8 cellular contexts compared by ENCODE assay signal in genomic region chr12:94460594-94460959, GRCh38. TPM values are rescaled to one million over a fixed set of nuclear protein-coding genes. Genes with fewer than 3 reads are reported as not detected.
DNase-seq lines count a peak whose midpoint lies in the region; ATAC-seq, FAIRE-seq and TF ChIP-seq lines count a peak whose summit lies in the region.

No MANE protein-coding gene starts in this region.

- no peaks in the 10 kb centered on the region for H3K36me3 ChIP-seq in body of pancreas (replicated peaks in 1 of 2; ENCODE audit: insufficient read depth in 1 of 2, low read depth in 2 of 2)

- CTCF ChIA-PET in A549 (lab: Yijun Ruan, JAX), result interaction anchor here (0.7 kb wide), 1 partner anchor 314 kb away, joined by 3 read pairs; no protein-coding TSS in a partner anchor

- H3K27ac ChIP-seq in A549, result peak overlapping the region; percentile 87 to 93
- H3K27ac ChIP-seq in body of pancreas, result peak overlapping the region in 3 of 4 donors; percentile 85 to 93 (median 91)

- peaks cover 2% of the 10 kb centered on the region for H3K27me3 Mint-ChIP-seq in mesothelial cell of epicardium (ENCODE audit: low read depth)

- WGBS in A549 (ENCODE audit: missing lambda C conversion rate), result 41% methylated on average over 6 of the region's 6 CpGs
- 15 to 17% methylated on average over 6 of the region's 6 CpGs for WGBS in body of pancreas, 2 donors

- H3K4me3 ChIP-seq in A549, result peak overlapping the region; percentile 76
- H3K4me3 ChIP-seq in body of pancreas, result peak overlapping the region in 1 of 2 donors; percentile 44

- H3K36me3 Mint-ChIP-seq in mesothelial cell of epicardium, result peaks cover 2% of the 10 kb centered on the region

- no peaks in the 10 kb centered on the region for H3K27me3 ChIP-seq in body of pancreas

- H3K9me3 ChIP-seq in A549 (no peaks in the 10 kb centered on the region), body of pancreas (no peaks in the 10 kb centered on the region)

- H3K4me1 ChIP-seq in A549 (peaks cover 8% of the 10 kb centered on the region; the same call in 2 of the 3 replicates), body of pancreas (peaks cover 26% of the 10 kb centered on the region)

- intact Hi-C loops in body of pancreas (cut with DNase I), result no loop called here

- H3K27ac Mint-ChIP-seq in mesothelial cell of epicardium, result peak overlapping the region; percentile 97

- POLR2A ChIA-PET in A549 (lab: Yijun Ruan, JAX), result no interaction called here

- TF ChIP-seq CTCF in A549 (IDR thresholded peaks at IDR 0.05) (no peak), body of pancreas (IDR thresholded peaks at IDR 0.05) (no peak), mesothelial cell of epicardium (IDR thresholded peaks at IDR 0.05; ENCODE audit: unreplicated experiment) (no peak)

- TF ChIP-seq POLR2A in A549 (IDR thresholded peaks at IDR 0.05; ENCODE audit: low read length) (no peak), body of pancreas (IDR thresholded peaks at IDR 0.05) (no peak)

- H3K9me3 Mint-ChIP-seq in mesothelial cell of epicardium, result no peaks in the 10 kb centered on the region

- ATAC-seq in A549 (no peak), HG03439 (IDR thresholded peaks at IDR 0.05; ENCODE audit: unreplicated experiment) (peak; percentile 3), body of pancreas (no peak), HG03460 (IDR thresholded peaks at IDR 0.05; ENCODE audit: unreplicated experiment) (no peak)

- peak overlapping the region; percentile 92 for H3K4me3 Mint-ChIP-seq in mesothelial cell of epicardium

- peak overlapping the region; percentile 82 for H3K4me2 ChIP-seq in A549

- no peak for TF ChIP-seq RAD21 in A549 (conservative IDR thresholded peaks at IDR 0.05 in 1 of 2, IDR thresholded peaks at IDR 0.05 in 1 of 2)

- no peak for FAIRE-seq in A549 (lab: Jason Lieb, UNC)
- FAIRE-seq in HTR-8/SVneo (lab: Jason Lieb, UNC), result no peak

- DNase-seq in A549 (ENCODE audit: low read depth in 1 of 2, low spot score in 1 of 2), result no peak
- no peak for DNase-seq in body of pancreas
- DNase-seq in mesothelial cell of epicardium (ENCODE audit: low spot score in 2 of 2, unreplicated experiment in 2 of 2), result no peak
- DNase-seq in HTR-8/SVneo (ENCODE audit: insufficient read length, low spot score), result no peak
- DNase-seq in effector CD8-positive, alpha-beta T cell (lab: John Stamatoyannopoulos, UW), result no peak
- DNase-seq in NCI-H128 (lab: John Stamatoyannopoulos, UW; ENCODE audit: unreplicated experiment), result no peak

- peaks cover 27% of the 10 kb centered on the region for H3K4me1 Mint-ChIP-seq in mesothelial cell of epicardium

- TF ChIP-seq EP300 in A549 (IDR thresholded peaks at IDR 0.05), result no peak

TF ChIP-seq in A549, 52 proteins besides CTCF, POLR2A, EP300 and RAD21:
- TF ChIP-seq RFX5 (IDR thresholded peaks at IDR 0.05) (no peak), JUN (IDR thresholded peaks at IDR 0.05) (no peak), POLR2AphosphoS2 (conservative IDR thresholded peaks at IDR 0.05; ENCODE audit: low read length) (no peak), HMGXB4 (CRISPR knock-in tag; IDR thresholded peaks at IDR 0.05; ENCODE audit: borderline replicate concordance) (no peak), NR3C1 (IDR thresholded peaks at IDR 0.05) (no peak), FOSL2 (IDR thresholded peaks at IDR 0.05) (no peak), FOSL2 (CRISPR knock-in tag; IDR thresholded peaks at IDR 0.05) (no peak), FOSB (CRISPR knock-in tag; IDR thresholded peaks at IDR 0.05) (no peak), HDAC2 (IDR thresholded peaks at IDR 0.05) (no peak), ATOH8 (CRISPR knock-in tag; IDR thresholded peaks at IDR 0.05; ENCODE audit: low read depth) (no peak), SMC3 (IDR thresholded peaks at IDR 0.05) (no peak), EHMT2 (IDR thresholded peaks at IDR 0.05; ENCODE audit: low read depth) (no peak), HEYL (CRISPR knock-in tag; IDR thresholded peaks at IDR 0.05) (no peak), CHD2 (IDR thresholded peaks at IDR 0.05; ENCODE audit: low read length, partially characterized antibody) (no peak), HOXB5 (CRISPR knock-in tag; IDR thresholded peaks at IDR 0.05) (no peak), CBX2 (IDR thresholded peaks at IDR 0.05; ENCODE audit: borderline replicate concordance, low read depth) (no peak), RCOR1 (IDR thresholded peaks at IDR 0.05; ENCODE audit: low read depth, low read length) (no peak), ZC3H11A (IDR thresholded peaks at IDR 0.05) (no peak), KDM1A (IDR thresholded peaks at IDR 0.05; ENCODE audit: low read depth) (no peak), EHF (CRISPR knock-in tag; IDR thresholded peaks at IDR 0.05) (no peak), CBX8 (IDR thresholded peaks at IDR 0.05) (no peak)

RNA-seq across cellular contexts. Expression of gene CEP83, which starts 0.9 kb away (rescaled TPM):
- polyA plus RNA-seq in A549 (2011; rRNA removed) (17.7 and 21.4 TPM in 2 replicates), A549 (2017; fragmentation: RNase III; extraction: RNeasy Plus Mini Kit Qiagen cat#74134 plus additional on column Dnase treatment) (7.0 to 9.8 TPM (median 8.5 TPM) in 3 replicates)
- polyA plus RNA-seq in A549 (2012; cell fraction: cytosol; rRNA removed), result 4.3 and 4.8 TPM in 2 replicates
- polyA plus RNA-seq in A549 (2012; cell fraction: nucleus; rRNA removed), result 4.6 and 9.7 TPM in 2 replicates
- 4.7 and 11.4 TPM in 2 replicates for polyA minus RNA-seq in A549 (2011; rRNA and poly(A)+ RNA removed)
- total RNA-seq in body of pancreas (10 to 100 TPM; 41.8 to 48.1 TPM), mesothelial cell of epicardium (25.6 to 29.6 TPM (median 28.9 TPM) in 3 replicates)
